Comparison of ENCODE assay signal across 12 cellular contexts in genomic region chr12:96073346-96074336, GRCh38. TPM values are rescaled to one million over a fixed set of nuclear protein-coding genes. Genes with fewer than 3 reads are reported as not detected.
DNase-seq lines count a peak whose midpoint lies in the region; ATAC-seq, FAIRE-seq and TF ChIP-seq lines count a peak whose summit lies in the region.
"Had no signal": no experiment of that assay in that cellular context is flagged by ENCODE, and none has a peak within 500 bp of the region (broad histone marks: within the 10 kb centered on the region; RNA-seq: fewer than 3 reads in every experiment).

No MANE protein-coding gene starts in this region.

- DNase-seq in NCI-H2029 treated with DMSO at 0.1 percent for 48 hours (lab: John Stamatoyannopoulos, UW), result peak; percentile 39
- no peak for DNase-seq in NCI-H2029 (lab: John Stamatoyannopoulos, UW)
- peak; percentile 71 for DNase-seq in MV-4-11 (lab: John Stamatoyannopoulos, UW)
- no peak for DNase-seq in K562 (ENCODE audit: extremely low read depth in 1 of 4, low spot score in 3 of 4)
- DNase-seq in neuronal stem cell (ENCODE audit: low spot score), result no peak
- DNase-seq in GM19240 (ENCODE audit: insufficient read length, low spot score), result no peak
- DNase-seq in HuH-7.5 (ENCODE audit: low spot score), result no peak
- DNase-seq: activated naive CD4-positive, alpha-beta T cell; NK-92 treated with Interleukin-12 subunit alpha and Interleukin-12 subunit beta, amount 100 ng/mL, for 24 hours; trophoblast cell had no signal

- no peak overlapping the region for H3K14ac ChIP-seq in neuronal stem cell (ENCODE audit: low read length)

- no peak for FAIRE-seq in K562 (lab: Jason Lieb, UNC)

- CTCF ChIA-PET in K562 (lab: Yijun Ruan, JAX; ENCODE audit: low intra/inter-chr PET ratio), result interaction anchor here (1.0 kb wide), 1 partner anchor 443 kb away, joined by 3 read pairs; no protein-coding TSS in a partner anchor

- H3K79me1 ChIP-seq in neuronal stem cell (ENCODE audit: low read depth, low read length), result no peaks in the 10 kb centered on the region

- no peaks in the 10 kb centered on the region for H4K20me1 ChIP-seq in K562 (replicated peaks; ENCODE audit: control insufficient read depth, insufficient read depth, low read length)

- H4K8ac ChIP-seq in neuronal stem cell (ENCODE audit: low read depth, low read length), result no peak overlapping the region

- H2BK15ac ChIP-seq in neuronal stem cell (ENCODE audit: low read length), result no peak overlapping the region

- H2AK5ac ChIP-seq in neuronal stem cell (ENCODE audit: low read depth, low read length), result no peak overlapping the region

- POLR2A ChIA-PET in K562 (lab: Yijun Ruan, JAX), result interaction anchor here (1.0 kb wide), 1 partner anchor 440 kb away, joined by 4 read pairs; no protein-coding TSS in a partner anchor

- H3K4ac ChIP-seq in neuronal stem cell (ENCODE audit: low read length), result no peak overlapping the region

- H3K9me3 ChIP-seq in K562 (replicated peaks; ENCODE audit: control insufficient read depth, insufficient read depth, low read depth, low read length), result no peaks in the 10 kb centered on the region
- no peaks in the 10 kb centered on the region for H3K9me3 ChIP-seq in neuronal stem cell (replicated peaks in 1 of 2; ENCODE audit: control insufficient read depth in 2 of 2, insufficient read depth in 1 of 2, low read depth in 1 of 2, low read length in 2 of 2)

- no peak overlapping the region for H3K23ac ChIP-seq in neuronal stem cell (ENCODE audit: low read depth, low read length, poor library complexity)

- no peak for TF ChIP-seq RAD21 in K562 (CRISPR knock-in tag; conservative IDR thresholded peaks at IDR 0.05 in 1 of 2, IDR thresholded peaks at IDR 0.05 in 1 of 2)

- H3K9ac ChIP-seq in K562 (ENCODE audit: insufficient read depth in 1 of 2, low read depth in 2 of 2, low read length in 2 of 2) (no peak overlapping the region), neuronal stem cell (ENCODE audit: low read depth, low read length, poor library complexity) (no peak overlapping the region)

- TF ChIP-seq CTCF in K562 (IDR thresholded peaks at IDR 0.05 in 2 of 3, conservative IDR thresholded peaks at IDR 0.05 in 1 of 3; ENCODE audit: insufficient read depth in 2 of 3, low read depth in 1 of 3, low read length in 3 of 3), result no peak

- no peaks in the 10 kb centered on the region for H3K36me3 ChIP-seq in K562 (ENCODE audit: control insufficient read depth, insufficient read depth, low read length)
- no peaks in the 10 kb centered on the region for H3K36me3 ChIP-seq in neuronal stem cell (replicated peaks in 1 of 2; ENCODE audit: control insufficient read depth in 2 of 2, insufficient read depth in 2 of 2, low read length in 2 of 2)

- H2BK5ac ChIP-seq in neuronal stem cell (ENCODE audit: low read length), result no peak overlapping the region

- H3K27ac ChIP-seq in K562 (ENCODE audit: extremely low read depth, low read depth, low read length), result no peak overlapping the region
- H3K27ac ChIP-seq in neuronal stem cell (replicated peaks; ENCODE audit: low read length), result no peak overlapping the region

- no peaks in the 10 kb centered on the region for H3K79me2 ChIP-seq in K562 (ENCODE audit: control insufficient read depth, insufficient read depth, low read length)

- TF ChIP-seq POLR2A in K562 (conservative IDR thresholded peaks at IDR 0.05), result no peak

- no peak for ATAC-seq in K562
- ATAC-seq in GM21381 (IDR thresholded peaks at IDR 0.05; ENCODE audit: unreplicated experiment), result no peak
- ATAC-seq: sciatic nerve had no signal

- H3K4me3 ChIP-seq in K562, result no peak overlapping the region
- H3K4me3 ChIP-seq in neuronal stem cell (ENCODE audit: low read length in 2 of 2), result no peak overlapping the region

- H3K27me3 ChIP-seq in K562 (ENCODE audit: control insufficient read depth in 2 of 2, insufficient read depth in 2 of 2, low read length in 2 of 2), result peaks cover 14 to 41% of the 10 kb centered on the region in 2 experiments; a peak in 4 of 5 replicates
- peaks cover 0 to 3% (median 0%) of the 10 kb centered on the region in 3 experiments for H3K27me3 ChIP-seq in neuronal stem cell (ENCODE audit: control insufficient read depth in 3 of 3, insufficient read depth in 3 of 3, low read depth in 1 of 3, low read length in 3 of 3)

- no peak overlapping the region for H2BK120ac ChIP-seq in neuronal stem cell (ENCODE audit: low read depth, low read length)

- in situ Hi-C loops in K562 (cut with MboI), result no loop called here

- no TSS peak for BruUV-seq in K562 (replicated peaks; lab: Mats Ljungman, UMichigan)

- intact Hi-C loops in K562 (cut with micrococcal nuclease), result no loop called here

- no peak overlapping the region for H3K18ac ChIP-seq in neuronal stem cell (ENCODE audit: low read length)

- no peak overlapping the region for H4K91ac ChIP-seq in neuronal stem cell (ENCODE audit: low read depth, low read length, poor library complexity)

- no peaks in the 10 kb centered on the region for H3K9me1 ChIP-seq in K562 (ENCODE audit: control insufficient read depth, insufficient read depth, low read length)

- 1% methylated on average over 7 of the region's 7 CpGs for WGBS in K562 (ENCODE audit: insufficient coverage, low coverage, missing lambda C conversion rate)
- no CpG with 5 or more reads among the region's 7 CpGs for WGBS in neuronal stem cell (ENCODE audit: extremely low coverage in 2 of 2, insufficient read length in 2 of 2, insufficient replicate concordance in 1 of 2), 2 donors

- no peak overlapping the region for H2BK12ac ChIP-seq in neuronal stem cell (ENCODE audit: low read length)

- H2AFZ ChIP-seq in K562 (ENCODE audit: low read depth, low read length) (no peak overlapping the region), neuronal stem cell (ENCODE audit: low read length) (peak overlapping the region; percentile 48)

- H3K4me1 ChIP-seq in K562 (replicated peaks in 1 of 2; ENCODE audit: control insufficient read depth in 2 of 2, insufficient read depth in 2 of 2, low read length in 2 of 2), result no peaks in the 10 kb centered on the region
- H3K4me1 ChIP-seq in neuronal stem cell (ENCODE audit: control insufficient read depth in 2 of 2, insufficient read depth in 1 of 2, low read depth in 1 of 2, low read length in 2 of 2), result peaks cover 2 to 19% of the 10 kb centered on the region in 2 donors

- TF ChIP-seq EP300 in K562 (IDR thresholded peaks at IDR 0.05; ENCODE audit: low read length), result no peak

- H3K4me2 ChIP-seq in K562 (ENCODE audit: insufficient read depth, low read length) (no peak overlapping the region), neuronal stem cell (ENCODE audit: insufficient read depth, low read length, poor library complexity, severe bottlenecking) (no peak overlapping the region)

TF ChIP-seq in K562, 482 proteins besides CTCF, POLR2A, EP300 and RAD21:
- no peak for TF ChIP-seq ESRRB (CRISPR knock-in tag; IDR thresholded peaks at IDR 0.05; ENCODE audit: borderline replicate concordance)
- no peak for TF ChIP-seq HMBOX1 (IDR thresholded peaks at IDR 0.05)
- no peak for TF ChIP-seq MTA3 (IDR thresholded peaks at IDR 0.05; ENCODE audit: borderline replicate concordance)
- no peak for TF ChIP-seq SMARCA4 (IDR thresholded peaks at IDR 0.05)
- TF ChIP-seq TCF3 (CRISPR knock-in tag; IDR thresholded peaks at IDR 0.05), result no peak
- TF ChIP-seq ARID1B (IDR thresholded peaks at IDR 0.05), result no peak
- peak; percentile 54 for TF ChIP-seq CEBPB (tag; IDR thresholded peaks at IDR 0.05)
TF ChIP-seq in K562: peak in this region for 1.

RNA-seq across cellular contexts. Expression of gene LTA4H, which starts 38.3 kb away (rescaled TPM):
- total RNA-seq in K562 (2011; cell fraction: chromatin; rRNA removed; ENCODE audit: low replicate concordance), result 12.4 and 32.0 TPM in 2 replicates
- total RNA-seq in K562 (2011; cell fraction: nucleolus; rRNA removed), result 6.5 and 7.2 TPM in 2 replicates
- 15.5 and 30.9 TPM in 2 replicates for total RNA-seq in K562 (2011; cell fraction: nucleoplasm; rRNA removed)
- total RNA-seq in K562 (2014; rRNA removed), result 25.2 and 27.8 TPM in 2 replicates
- 42.9 and 47.0 TPM in 2 replicates for total RNA-seq in K562 (2014; rRNA removed; fragmentation: Illumina TruSeq; extraction: Trizol)
- 39.2 and 40.5 TPM in 2 replicates for total RNA-seq in K562 (2015; rRNA removed; fragmentation: Illumina TruSeq; extraction: Trizol)
- total RNA-seq in K562 (2021), result 32.9 and 33.2 TPM in 2 replicates
- 39.3 and 57.4 TPM in 2 replicates for polyA plus RNA-seq in K562 (2011; rRNA removed)
- polyA plus RNA-seq in K562 (2011; cell fraction: cytosol; rRNA removed), result 16.1 and 28.4 TPM in 2 replicates
- polyA plus RNA-seq in K562 (2011; cell fraction: nucleus; rRNA removed), result 21.6 and 26.4 TPM in 2 replicates
- 33.7 and 49.1 TPM in 2 replicates for polyA plus RNA-seq in K562 (2012)
- 45.8 and 58.1 TPM in 2 replicates for polyA plus RNA-seq in K562 (2014; fragmentation: Illumina TruSeq; extraction: Trizol)
- 10 to 100 TPM; 37.6 to 46.8 TPM for polyA plus RNA-seq in K562 (2014; fragmentation: Nextera tagmentation; extraction: Ambion mirVana)
- 35.7 and 42.9 TPM in 2 replicates for polyA plus RNA-seq in K562 (2014; rRNA removed)
- polyA minus RNA-seq in K562 (2011; rRNA and poly(A)+ RNA removed), result 38.7 and 44.6 TPM in 2 replicates
- 16.6 and 19.8 TPM in 2 replicates for polyA minus RNA-seq in K562 (2011; cell fraction: cytosol; rRNA and poly(A)+ RNA removed)
- polyA minus RNA-seq in K562 (2011; cell fraction: nucleus; rRNA and poly(A)+ RNA removed), result 11.7 and 15.2 TPM in 2 replicates
- 195 TPM for polyA plus RNA-seq in neuronal stem cell (2013, experiment 1 of 2)
- polyA plus RNA-seq in neuronal stem cell (2013, experiment 2 of 2), result 198 TPM

Comparison
In these comparisons a context has a peak if more than half of its experiments do, and no peak if none do; other contexts are left out.
1. DNase-seq: peak in NCI-H2029 treated with DMSO at 0.1 percent for 48 hours (single experiment) and MV-4-11 (single experiment); none in NCI-H2029 (single experiment), K562 (0 of 4), neuronal stem cell (single experiment), GM19240 (single experiment) and HuH-7.5 (single experiment).